8 cellular contexts compared by ENCODE assay signal in genomic region chr1:243253211-243253926, GRCh38. TPM values are rescaled to one million over a fixed set of nuclear protein-coding genes. Genes with fewer than 3 reads are reported as not detected.
DNase-seq lines count a peak whose midpoint lies in the region; ATAC-seq, FAIRE-seq and TF ChIP-seq lines count a peak whose summit lies in the region.

No MANE protein-coding gene starts in this region.

- 10% methylated on average over 3 of the region's 8 CpGs; no CpG with 5 or more reads in 1 of the 2 experiments for WGBS in mesodermal cell (ENCODE audit: insufficient coverage in 2 of 2), 2 experiments

- H3K9me3 ChIP-seq in mesodermal cell (ENCODE audit: control insufficient read depth, low read length): no peaks in the 10 kb centered on the region

- DNase-seq in EL (peak; percentile 32), M059J (ENCODE audit: low read depth) (peak; percentile 20), bronchial epithelial cell (ENCODE audit: low read depth) (peak; percentile 15), cerebellar nuclear complex (lab: John Stamatoyannopoulos, UW) (no peak), GM19238 (ENCODE audit: insufficient read length, low spot score) (no peak), AG20443 (ENCODE audit: low spot score) (no peak)

- FAIRE-seq in bronchial epithelial cell (lab: Jason Lieb, UNC): no peak

- H3K27ac ChIP-seq in mesodermal cell (ENCODE audit: low read depth, low read length, severe bottlenecking): no peak overlapping the region

- no peaks in the 10 kb centered on the region for H3K27me3 ChIP-seq in bronchial epithelial cell (ENCODE audit: control insufficient read depth, insufficient read depth, low read length)

- H3K36me3 ChIP-seq in bronchial epithelial cell (ENCODE audit: control insufficient read depth, insufficient read depth, low read length) (no peaks in the 10 kb centered on the region), mesodermal cell (ENCODE audit: control insufficient read depth, insufficient read depth, low read length) (peaks cover 9% of the 10 kb centered on the region)

- peaks cover 17% of the 10 kb centered on the region for H3K4me1 ChIP-seq in mesodermal cell (ENCODE audit: control insufficient read depth, insufficient read depth, low read length, poor library complexity, severe bottlenecking)

- ATAC-seq in HG02571 (IDR thresholded peaks at IDR 0.05; ENCODE audit: unreplicated experiment): no peak

- TF ChIP-seq CTCF in bronchial epithelial cell (IDR thresholded peaks at IDR 0.05; ENCODE audit: insufficient read depth, low read length, severe bottlenecking): no peak

- H3K4me3 ChIP-seq in bronchial epithelial cell (ENCODE audit: low read depth, low read length) (peak overlapping the region; percentile 60), mesodermal cell (ENCODE audit: extremely low read depth, insufficient read depth, low read length, poor library complexity, severe bottlenecking) (peak overlapping the region; percentile 89)

RNA-seq across cellular contexts. Expression of gene CEP170, which starts 1.7 kb away (rescaled TPM):
- 41.6 and 59.6 TPM in 2 replicates for total RNA-seq in M059J (2014; rRNA removed; shearing (Covaris generic))
- 20.7 and 21.6 TPM in 2 replicates for total RNA-seq in bronchial epithelial cell
- 131 TPM for polyA plus RNA-seq in mesodermal cell (2013, experiment 1 of 2)
- polyA plus RNA-seq in mesodermal cell (2013, experiment 2 of 2): 126 TPM

RNA-seq across cellular contexts. Expression of gene SDCCAG8, which starts 2.5 kb away (rescaled TPM):
- 14.3 and 26.3 TPM in 2 replicates for total RNA-seq in M059J (2014; rRNA removed; shearing (Covaris generic))
- total RNA-seq in bronchial epithelial cell: 32.4 and 42.6 TPM in 2 replicates
- polyA plus RNA-seq in mesodermal cell (2013, experiment 1 of 2): 28.8 TPM
- 23.2 TPM for polyA plus RNA-seq in mesodermal cell (2013, experiment 2 of 2)

Comparison
In these comparisons a context has a peak if more than half of its experiments do, and no peak if none do; other contexts are left out.
1. DNase-seq: peak in EL (single experiment), M059J (single experiment) and bronchial epithelial cell (single experiment); none in cerebellar nuclear complex (0 of 2), GM19238 (single experiment) and AG20443 (single experiment).